Comparison of ENCODE assay signal across 23 cellular contexts in the genomic region with DNA sequence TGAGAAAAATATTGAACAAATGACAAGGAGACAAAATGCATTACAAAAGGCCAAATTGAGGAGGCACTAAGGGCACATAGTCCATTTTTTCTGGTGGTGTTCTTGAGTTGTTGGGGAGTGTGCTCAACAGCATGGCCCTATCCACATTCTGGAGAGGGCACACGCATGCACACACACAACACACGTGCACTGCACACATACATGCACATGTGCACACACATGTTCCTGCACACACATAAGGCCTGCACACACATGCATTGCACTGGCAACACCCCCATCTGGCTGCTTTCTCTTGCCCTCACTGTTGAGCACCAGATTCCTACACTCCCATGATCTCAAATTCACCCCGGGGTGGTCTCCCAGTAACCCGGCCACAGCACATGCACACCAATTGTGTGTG.
"Had no signal": no experiment of that assay in that cellular context is flagged by ENCODE, and none has a peak within 500 bp of the region (broad histone marks: within the 10 kb centered on the region; RNA-seq: fewer than 3 reads in every experiment).

No MANE protein-coding gene starts in this region.

- H3K27me3 Mint-ChIP-seq: dendritic cell treated with granulocyte-macrophage colony-stimulating factor and Interleukin-4, amounts not matched to agents 40 ng/mL and 50 ng/mL, for 4 days; effector memory CD8-positive, alpha-beta T cell had no signal

- H3K9me3 ChIP-seq: colonic mucosa, esophagus squamous epithelium, gastrocnemius medialis, heart right ventricle, left lung, lower lobe of right lung had no signal

- H3K4me1 Mint-ChIP-seq: endodermal cell had no signal

- H3K36me3 ChIP-seq: colonic mucosa, esophagus squamous epithelium, gastrocnemius medialis, heart right ventricle, left lung, lower lobe of right lung had no signal

- DNase-seq: colonic mucosa; cortex of kidney; effector CD8-positive, alpha-beta T cell; effector memory CD8-positive, alpha-beta T cell; endodermal cell; erythroblast; esophagus squamous epithelium; foreskin fibroblast; foreskin melanocyte; gastrocnemius medialis; glutamatergic neuron; head of caudate nucleus; heart right ventricle; hippocampal formation; left cardiac atrium; left lung; left ventricle myocardium superior; lower lobe of right lung; mesendoderm; midbrain had no signal

- H3K27me3 ChIP-seq: colonic mucosa, esophagus squamous epithelium, gastrocnemius medialis, left lung had no signal

- H3K4me1 ChIP-seq: colonic mucosa, esophagus squamous epithelium, gastrocnemius medialis, heart right ventricle, left lung, lower lobe of right lung had no signal

- ATAC-seq: effector memory CD8-positive, alpha-beta T cell; esophagus mucosa; gastrocnemius medialis; heart right ventricle; left cardiac atrium; left lung; left ventricle myocardium superior had no signal

- H3K27ac ChIP-seq: colonic mucosa, epithelial cell of prostate, esophagus squamous epithelium, gastrocnemius medialis, heart right ventricle, left lung, lower lobe of right lung had no signal

- H3K4me3 Mint-ChIP-seq: dendritic cell treated with granulocyte-macrophage colony-stimulating factor and Interleukin-4, amounts not matched to agents 40 ng/mL and 50 ng/mL, for 4 days; effector memory CD8-positive, alpha-beta T cell had no signal

- H3K9me3 Mint-ChIP-seq: dendritic cell treated with granulocyte-macrophage colony-stimulating factor and Interleukin-4, amounts not matched to agents 40 ng/mL and 50 ng/mL, for 4 days; endodermal cell had no signal

- H3K27ac Mint-ChIP-seq: dendritic cell treated with granulocyte-macrophage colony-stimulating factor and Interleukin-4, amounts not matched to agents 40 ng/mL and 50 ng/mL, for 4 days; effector memory CD8-positive, alpha-beta T cell; endodermal cell had no signal

- H3K4me3 ChIP-seq: colonic mucosa, esophagus squamous epithelium, gastrocnemius medialis, heart right ventricle, left lung, lower lobe of right lung had no signal
